ENCODE assay signal across 28 cellular contexts in genomic region chr11:128390246-128390645, GRCh38.
DNase-seq lines count a peak whose midpoint lies in the region; ATAC-seq, FAIRE-seq and TF ChIP-seq lines count a peak whose summit lies in the region.
"Had no signal": no experiment of that assay in that cellular context is flagged by ENCODE, and none has a peak within 500 bp of the region (broad histone marks: within the 10 kb centered on the region; RNA-seq: fewer than 3 reads in every experiment).

No MANE protein-coding gene starts in this region.

- no peaks in the 10 kb centered on the region for H3K9me3 ChIP-seq in right cardiac atrium (ENCODE audit: control insufficient read depth, low read length)
- H3K9me3 ChIP-seq in trophoblast cell (ENCODE audit: insufficient read depth, low read depth, low read length), result no peaks in the 10 kb centered on the region
- no peaks in the 10 kb centered on the region for H3K9me3 ChIP-seq in CD4-positive, alpha-beta memory T cell (ENCODE audit: control insufficient read depth in 1 of 2, low read length in 2 of 2)
- no peaks in the 10 kb centered on the region for H3K9me3 ChIP-seq in pancreas

- H3K4me1 ChIP-seq in right cardiac atrium (ENCODE audit: control insufficient read depth, insufficient read depth, low read length) (peaks cover 3% of the 10 kb centered on the region), trophoblast cell (ENCODE audit: control insufficient read depth in 1 of 2, insufficient read depth in 2 of 2, low read length in 2 of 2) (peaks cover 15 to 25% of the 10 kb centered on the region in 2 experiments), pancreas (no peaks in the 10 kb centered on the region)
- no peaks in the 10 kb centered on the region for H3K4me1 ChIP-seq in CD4-positive, alpha-beta memory T cell (ENCODE audit: insufficient read depth, low read length)

- no peak for FAIRE-seq in pancreas (lab: Jason Lieb, UNC)
- FAIRE-seq: GM12878, H1 had no signal

- H3K4me3 Mint-ChIP-seq in CD4-positive, alpha-beta memory T cell, result no peak overlapping the region
- H3K4me3 Mint-ChIP-seq: CD4-positive, alpha-beta T cell; IgD-negative memory B cell had no signal

- POLR2A ChIA-PET in CD4-positive, alpha-beta memory T cell (lab: Charles Lee; ENCODE audit: partially characterized antibody), result interaction anchor here (0.8 kb wide), 1 partner anchor 10 kb away, joined by 4 read pairs; no protein-coding TSS in a partner anchor

- peak overlapping the region; percentile 70 for H4K8ac ChIP-seq in trophoblast cell (ENCODE audit: low read depth, low read length)

- peaks cover 0 to 3% (median 0%) of the 10 kb centered on the region in 8 donors for H3K9me3 Mint-ChIP-seq in CD4-positive, alpha-beta memory T cell
- H3K9me3 Mint-ChIP-seq: CD4-positive, alpha-beta T cell; IgD-negative memory B cell had no signal

- H3K18ac ChIP-seq in trophoblast cell (ENCODE audit: low read length), result peak overlapping the region; percentile 9

- peak; percentile 14 to 42 for ATAC-seq in right cardiac atrium
- ATAC-seq in pancreas, result no peak
- ATAC-seq: GM12878, Panc1 had no signal

- H2BK12ac ChIP-seq in trophoblast cell (ENCODE audit: low read length), result peak overlapping the region; percentile 5

- no peaks in the 10 kb centered on the region for H3K36me3 Mint-ChIP-seq in CD4-positive, alpha-beta memory T cell
- H3K36me3 Mint-ChIP-seq: IgD-negative memory B cell had no signal

- no peak overlapping the region for H4K12ac ChIP-seq in trophoblast cell (ENCODE audit: low read depth, low read length)

- no peak overlapping the region for H3K4me2 ChIP-seq in trophoblast cell (ENCODE audit: low read length)
- H3K4me2 ChIP-seq: KMS-11 had no signal

- H3K4me3 ChIP-seq in right cardiac atrium (ENCODE audit: low read length) (no peak overlapping the region), fibroblast of pulmonary artery (replicated peaks; ENCODE audit: low read depth, low read length) (no peak overlapping the region), trophoblast cell (ENCODE audit: low read depth, low read length) (no peak overlapping the region), pancreas (no peak overlapping the region)
- no peak overlapping the region for H3K4me3 ChIP-seq in CD4-positive, alpha-beta memory T cell (ENCODE audit: low read length in 2 of 2)
- H3K4me3 ChIP-seq: GM12878, SK-N-MC had no signal

- H3K27me3 ChIP-seq in right cardiac atrium (ENCODE audit: control insufficient read depth, insufficient read depth), result no peaks in the 10 kb centered on the region
- H3K27me3 ChIP-seq in trophoblast cell (ENCODE audit: insufficient read depth, low read length), result no peaks in the 10 kb centered on the region
- no peaks in the 10 kb centered on the region for H3K27me3 ChIP-seq in CD4-positive, alpha-beta memory T cell (ENCODE audit: insufficient read depth, low read length)
- H3K27me3 ChIP-seq in pancreas, result no peaks in the 10 kb centered on the region

- CTCF ChIA-PET in CD4-positive, alpha-beta memory T cell (lab: Charles Lee; ENCODE audit: partially characterized antibody), result interaction anchor here (4.0 kb wide), 1 partner anchor 12 kb away, joined by 15 read pairs; no protein-coding TSS in a partner anchor

- peak overlapping the region; percentile 85 for H2AK5ac ChIP-seq in trophoblast cell (ENCODE audit: low read length)

- H3K79me1 ChIP-seq in trophoblast cell (ENCODE audit: low read length), result peaks cover 49% of the 10 kb centered on the region

- H2BK120ac ChIP-seq in trophoblast cell (ENCODE audit: insufficient read depth, low read length, poor library complexity), result peak overlapping the region; percentile 49

- H2BK5ac ChIP-seq in trophoblast cell (ENCODE audit: low read depth, low read length, poor library complexity), result peak overlapping the region; percentile 96

- H3K27ac ChIP-seq in right cardiac atrium (ENCODE audit: low read length), result no peak overlapping the region
- H3K27ac ChIP-seq in trophoblast cell (ENCODE audit: low read depth, low read length), result peak overlapping the region; percentile 97
- H3K27ac ChIP-seq in CD4-positive, alpha-beta memory T cell (ENCODE audit: low read depth, low read length), result no peak overlapping the region
- no peak overlapping the region for H3K27ac ChIP-seq in pancreas
- H3K27ac ChIP-seq: KMS-11, RWPE1, SK-N-MC had no signal

- no peak overlapping the region for H2AFZ ChIP-seq in trophoblast cell (ENCODE audit: insufficient read depth, low read length, poor library complexity)

- H3K9ac ChIP-seq in trophoblast cell (ENCODE audit: low read length), result no peak overlapping the region
- H3K9ac ChIP-seq: KMS-11 had no signal

- no peaks in the 10 kb centered on the region for H3K36me3 ChIP-seq in trophoblast cell (ENCODE audit: control insufficient read depth in 1 of 2, insufficient read depth in 2 of 2, low read length in 2 of 2)
- H3K36me3 ChIP-seq in CD4-positive, alpha-beta memory T cell (ENCODE audit: insufficient read depth, low read length), result no peaks in the 10 kb centered on the region
- H3K36me3 ChIP-seq in pancreas, result no peaks in the 10 kb centered on the region

- H3K4ac ChIP-seq in trophoblast cell (ENCODE audit: low read depth, low read length), result peak overlapping the region; percentile 35

- WGBS in right cardiac atrium, result 81% methylated on average over 1 of the region's 1 CpG
- WGBS in trophoblast cell (ENCODE audit: extremely low coverage, insufficient coverage, insufficient read length), result no CpG with 5 or more reads among the region's 1 CpG
- WGBS in pancreas, 2 donors, result 65 to 93% methylated on average over 1 of the region's 1 CpG

- peak overlapping the region; percentile 4 for H3K14ac ChIP-seq in trophoblast cell (ENCODE audit: low read length)

- TF ChIP-seq CTCF in fibroblast of pulmonary artery (IDR thresholded peaks at IDR 0.05; ENCODE audit: low read length, missing control alignments) (no peak), pancreas (IDR thresholded peaks at IDR 0.05) (no peak)

- peak overlapping the region; percentile 80 for H4K91ac ChIP-seq in trophoblast cell (ENCODE audit: low read depth, low read length)

- no peak overlapping the region for H3K23ac ChIP-seq in trophoblast cell (ENCODE audit: low read length)

- peaks cover 5 to 17% (median 16%) of the 10 kb centered on the region in 4 donors for H3K4me1 Mint-ChIP-seq in CD4-positive, alpha-beta memory T cell

- no peaks in the 10 kb centered on the region for H3K27me3 Mint-ChIP-seq in CD4-positive, alpha-beta memory T cell
- H3K27me3 Mint-ChIP-seq: CD4-positive, alpha-beta T cell; IgD-negative memory B cell had no signal

- H3K27ac Mint-ChIP-seq in CD4-positive, alpha-beta memory T cell, result no peak overlapping the region
- H3K27ac Mint-ChIP-seq: CD4-positive, alpha-beta T cell had no signal

- DNase-seq in right cardiac atrium (no peak), cardiac septum (ENCODE audit: low spot score) (no peak), fibroblast of pulmonary artery (ENCODE audit: low read depth) (peak; percentile 16), trophoblast cell (no peak), occipital lobe (lab: John Stamatoyannopoulos, UW) (no peak), pancreas (no peak)
- DNase-seq in CD4-positive, alpha-beta memory T cell, result no peak
- DNase-seq: CD4-positive, alpha-beta T cell; COR-L47; DMS53; EL; GDM1; HCEC 1CT; MM.1S; NCI-H1048; NCI-H1417 treated with DMSO at 0.1 percent for 48 hours; NCI-H1694 treated with DMSO at 0.1 percent for 48 hours; NCI-H2081; NCI-H2227 treated with DMSO at 0.1 percent for 48 hours; NCI-H526 treated with DMSO at 0.1 percent for 48 hours; SIG-M5 had no signal

- peaks cover 3% of the 10 kb centered on the region for H3K79me2 ChIP-seq in trophoblast cell (ENCODE audit: control insufficient read depth, insufficient read depth, low read length, poor library complexity)

- intact Hi-C loops in right cardiac atrium (cut with DNase I) (no loop called here), cardiac septum (cut with DNase I) (loop anchor here (5.0 kb wide), 1 partner anchor 33 kb away; no protein-coding TSS in a partner anchor), pancreas (cut with DNase I) (no loop called here)
- intact Hi-C loops in CD4-positive, alpha-beta memory T cell (cut with micrococcal nuclease), result no loop called here

Comparison
In these comparisons a context has a peak if more than half of its experiments do, and no peak if none do; other contexts are left out.
1. ATAC-seq: peak in right cardiac atrium (2 of 2); none in pancreas (0 of 4).